ENCODE assay signal across 2 cellular contexts in genomic region chr1:230351983-230352382, GRCh38.
TF ChIP-seq lines count a peak whose summit lies in the region.

No MANE protein-coding gene starts in this region.

TF ChIP-seq in K562, 482 proteins besides CTCF, POLR2A, EP300 and RAD21 (continued from another document):
- TF ChIP-seq ZBTB40 (IDR thresholded peaks at IDR 0.05) (peak; percentile 93), ZBTB40 (CRISPR knock-in tag; IDR thresholded peaks at IDR 0.05) (peak; percentile 86)

TF ChIP-seq in HepG2, 621 proteins besides CTCF, POLR2A, EP300 and RAD21:
- 0 out of 2 replicates have a peak, but pooled peaks have one; percentile 16 for TF ChIP-seq ZBTB40 (IDR thresholded peaks at IDR 0.05)
- peak; percentile 83 for TF ChIP-seq ZBTB40 (CRISPR knock-in tag; IDR thresholded peaks at IDR 0.05)
- TF ChIP-seq MIXL1 (CRISPR knock-in tag; IDR thresholded peaks at IDR 0.05), result no peak
- no peak for TF ChIP-seq ZNF280B (CRISPR knock-in tag; IDR thresholded peaks at IDR 0.05; ENCODE audit: borderline replicate concordance)
- no peak for TF ChIP-seq CHD4 (IDR thresholded peaks at IDR 0.05; ENCODE audit: borderline replicate concordance, low read length)
